In genomic region chr1:226220473-226221189, GRCh38 we compare ENCODE assay signal across 17 cellular contexts. TPM values are rescaled to one million over a fixed set of nuclear protein-coding genes. Genes with fewer than 3 reads are reported as not detected.
"Had no signal": no experiment of that assay in that cellular context is flagged by ENCODE, and none has a peak within 500 bp of the region (broad histone marks: within the 10 kb centered on the region; RNA-seq: fewer than 3 reads in every experiment).

No MANE protein-coding gene starts in this region.

- H3K9me3 Mint-ChIP-seq: activated naive CD4-positive, alpha-beta T cell treated with anti-CD3 and anti-CD28 coated beads for 36 hours; activated T-helper 17 cell treated with anti-CD3 and anti-CD28 coated beads, Interleukin-2, amount 50 U/mL, for 72 hours; brain; naive B cell; type B pancreatic cell had no signal

- H3K4me3 ChIP-seq: dorsolateral prefrontal cortex, esophagus squamous epithelium, heart left ventricle had no signal

- H3K36me3 Mint-ChIP-seq: brain, naive B cell, type B pancreatic cell had no signal

- H3K27ac Mint-ChIP-seq: activated naive CD4-positive, alpha-beta T cell treated with anti-CD3 and anti-CD28 coated beads for 36 hours; activated T-helper 17 cell treated with anti-CD3 and anti-CD28 coated beads, Interleukin-2, amount 50 U/mL, for 72 hours; brain; naive B cell; progenitor cell of endocrine pancreas; type B pancreatic cell had no signal

- H3K27ac ChIP-seq: dorsolateral prefrontal cortex, esophagus squamous epithelium, heart left ventricle had no signal

- H3K36me3 ChIP-seq: esophagus squamous epithelium, heart left ventricle had no signal

- ATAC-seq: activated T-helper 17 cell treated with anti-CD3 and anti-CD28 coated beads, Interleukin-2, amount 50 U/mL, for 72 hours; heart left ventricle; sciatic nerve had no signal

- H3K4me3 Mint-ChIP-seq: activated naive CD4-positive, alpha-beta T cell treated with anti-CD3 and anti-CD28 coated beads for 36 hours; activated T-helper 17 cell treated with anti-CD3 and anti-CD28 coated beads, Interleukin-2, amount 50 U/mL, for 72 hours; type B pancreatic cell had no signal

- H3K9me3 ChIP-seq: esophagus squamous epithelium, heart left ventricle had no signal

- DNase-seq: activated CD4-positive, alpha-beta T cell treated with anti-CD3 and anti-CD28 coated beads for 48 hours; activated naive CD4-positive, alpha-beta T cell treated with anti-CD3 and anti-CD28 coated beads for 36 hours; cerebellar nuclear complex; dorsolateral prefrontal cortex; esophagus squamous epithelium; foreskin fibroblast; heart left ventricle; naive B cell; stimulated activated CD4-positive, alpha-beta T cell treated with anti-CD3 and anti-CD28 coated beads, Interleukin-2, amount 100 ng/mL, for 24 hours; stimulated activated naive CD4-positive, alpha-beta T cell; T-helper 9 cell had no signal

- H3K4me1 Mint-ChIP-seq: activated T-helper 17 cell treated with anti-CD3 and anti-CD28 coated beads, Interleukin-2, amount 50 U/mL, for 72 hours; brain had no signal

RNA-seq across cellular contexts. Expression of gene MIXL1, which starts 2.8 kb away (rescaled TPM):
- total RNA-seq: activated naive CD4-positive, alpha-beta T cell treated with anti-CD3 and anti-CD28 coated beads for 36 hours; esophagus squamous epithelium; lower leg skin; sciatic nerve had no signal
